ENCODE assay signal across 9 cellular contexts in the genomic region with DNA sequence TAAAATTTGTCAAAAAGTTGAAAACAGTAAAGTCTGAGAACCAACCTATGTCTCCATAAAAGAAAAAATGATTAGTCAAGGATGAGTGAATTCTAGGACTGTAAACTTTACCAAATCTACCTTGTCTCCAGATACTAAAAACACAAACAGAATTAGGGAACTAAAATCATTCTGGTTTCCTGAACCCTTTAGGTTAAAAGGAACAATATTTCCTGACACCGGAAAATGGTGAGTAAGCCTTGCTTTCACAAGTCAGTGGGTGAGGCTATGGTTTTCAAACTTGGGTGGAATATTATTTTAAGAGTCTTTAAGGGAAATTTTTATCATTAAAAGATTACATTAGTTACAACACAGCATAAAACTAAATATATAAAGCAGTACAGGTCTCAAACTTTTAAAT. TPM values are rescaled to one million over a fixed set of nuclear protein-coding genes. Genes with fewer than 3 reads are reported as not detected.
A peak's percentile ranks its signal among the peaks of the same experiment; 100 is the strongest.
DNase-seq lines count a peak whose midpoint lies in the region; ATAC-seq and TF ChIP-seq lines count a peak whose summit lies in the region.
"Had no signal": no experiment of that assay in that cellular context is flagged by ENCODE, and none has a peak within 500 bp of the region (broad histone marks: within the 10 kb centered on the region; RNA-seq: fewer than 3 reads in every experiment).

No MANE protein-coding gene starts in this region.

- peak overlapping the region; percentile 98 for H3K27ac Mint-ChIP-seq in CD4-positive, alpha-beta T cell
- peak overlapping the region; percentile 92 to 95 for H3K27ac Mint-ChIP-seq in natural killer cell

- H3K9me3 ChIP-seq in CD4-positive, alpha-beta T cell (ENCODE audit: control insufficient read depth, low read length) = no peaks in the 10 kb centered on the region
- no peaks in the 10 kb centered on the region for H3K9me3 ChIP-seq in MM.1S (replicated peaks; ENCODE audit: insufficient read depth, low read length)

- no peak for TF ChIP-seq CTCF in CD4-positive, alpha-beta T cell (IDR thresholded peaks at IDR 0.05)
- TF ChIP-seq CTCF in MM.1S (IDR thresholded peaks at IDR 0.05; ENCODE audit: low read length) = no peak
- TF ChIP-seq CTCF in brain microvascular endothelial cell (IDR thresholded peaks at IDR 0.05; ENCODE audit: low read depth, low read length, missing control alignments) = no peak
- TF ChIP-seq CTCF in natural killer cell (IDR thresholded peaks at IDR 0.05) = no peak
- TF ChIP-seq CTCF in RWPE1 (conservative IDR thresholded peaks at IDR 0.05; ENCODE audit: low read depth) = no peak

- peak overlapping the region; percentile 83 for H3K9ac ChIP-seq in MM.1S (ENCODE audit: low read length)

- no peaks in the 10 kb centered on the region for H3K9me2 ChIP-seq in MM.1S (replicated peaks; ENCODE audit: insufficient read depth, low read length)

- H3K36me3 ChIP-seq in MM.1S (replicated peaks; ENCODE audit: insufficient read depth, low read length) (no peaks in the 10 kb centered on the region), brain microvascular endothelial cell (replicated peaks) (no peaks in the 10 kb centered on the region)

- intact Hi-C loops in CD4-positive, alpha-beta T cell (cut with DNase I, micrococcal nuclease) = loop anchor here (5.0 kb wide), 2 partner anchors 108 to 233 kb away; a partner anchor contains a TSS
- intact Hi-C loops in natural killer cell (cut with micrococcal nuclease) = loop anchor here (2.0 to 5.0 kb wide), 2 partner anchors 32 to 233 kb away; a partner anchor contains a TSS

- peaks cover 24% of the 10 kb centered on the region for H3K36me3 Mint-ChIP-seq in CD4-positive, alpha-beta T cell (ENCODE audit: low read depth)
- H3K36me3 Mint-ChIP-seq in natural killer cell = no peaks in the 10 kb centered on the region

- H3K4me3 Mint-ChIP-seq in CD4-positive, alpha-beta T cell = peak overlapping the region; percentile 100
- peak overlapping the region; percentile 97 for H3K4me3 Mint-ChIP-seq in natural killer cell

- peaks cover 13% of the 10 kb centered on the region for H3K4me1 ChIP-seq in MM.1S (ENCODE audit: low read length)

- peak overlapping the region; percentile 92 for H3K4me2 ChIP-seq in MM.1S (ENCODE audit: low read depth, low read length)

- no peak overlapping the region for H2AFZ ChIP-seq in MM.1S (ENCODE audit: low read length)

- H3F3A ChIP-seq in MM.1S (ENCODE audit: insufficient read depth, low read length) = peaks cover 47% of the 10 kb centered on the region

- no peak for DNase-seq in CD4-positive, alpha-beta T cell
- DNase-seq in MM.1S (no peak), brain microvascular endothelial cell (no peak), natural killer cell (no peak), RWPE1 (ENCODE audit: low spot score) (no peak), putamen (ENCODE audit: low spot score) (no peak), amygdala (lab: John Stamatoyannopoulos, UW) (no peak)
- DNase-seq in stimulated activated CD4-positive, alpha-beta T cell treated with anti-CD3 and anti-CD28 coated beads, Interleukin-1b, Interleukin-23, amount 100 ng/mL, for 48 hours = no peak

- peaks cover 73% of the 10 kb centered on the region for H3K79me2 ChIP-seq in MM.1S (ENCODE audit: low read length)

- no peaks in the 10 kb centered on the region for H4K20me1 ChIP-seq in MM.1S (ENCODE audit: insufficient read depth, low read length)

- CTCF ChIA-PET in CD4-positive, alpha-beta T cell (lab: Charles Lee) = interaction anchor here (5.5 kb wide), 1 partner anchor 33 kb away, joined by 37 read pairs; a partner anchor contains a TSS
- CTCF ChIA-PET in RWPE1 (lab: Yijun Ruan, JAX) = no interaction called here

- H3K27me3 ChIP-seq in CD4-positive, alpha-beta T cell (ENCODE audit: control insufficient read depth, insufficient read depth, low read length) = no peaks in the 10 kb centered on the region
- H3K27me3 ChIP-seq in MM.1S (replicated peaks; ENCODE audit: insufficient read depth, low read length) (no peaks in the 10 kb centered on the region), brain microvascular endothelial cell (replicated peaks) (no peaks in the 10 kb centered on the region)

- no peaks in the 10 kb centered on the region for H3K27me3 Mint-ChIP-seq in CD4-positive, alpha-beta T cell
- no peaks in the 10 kb centered on the region for H3K27me3 Mint-ChIP-seq in natural killer cell (ENCODE audit: low read depth in 2 of 2)

- in situ Hi-C loops in brain microvascular endothelial cell (cut with HindIII; ENCODE audit: low pct_ligation_motif_present, low sequenced_read_pairs) = loop anchor here (25.0 kb wide), 1 partner anchor 98 kb away; a partner anchor contains a TSS

- H3K4me3 ChIP-seq in MM.1S (ENCODE audit: low read length) = peak overlapping the region; percentile 87
- peak overlapping the region; percentile 10 for H3K4me3 ChIP-seq in brain microvascular endothelial cell (ENCODE audit: low read depth, low read length)

- no peaks in the 10 kb centered on the region for H3K9me3 Mint-ChIP-seq in CD4-positive, alpha-beta T cell
- no peaks in the 10 kb centered on the region for H3K9me3 Mint-ChIP-seq in natural killer cell

- no peak for ATAC-seq in CD4-positive, alpha-beta T cell (ENCODE audit: poor library complexity)
- ATAC-seq in natural killer cell = no peak

- H3K27ac ChIP-seq in CD4-positive, alpha-beta T cell (ENCODE audit: low read depth, low read length) = peak overlapping the region; percentile 96
- H3K27ac ChIP-seq in MM.1S (ENCODE audit: low read length) = peak overlapping the region; percentile 80
- H3K27ac ChIP-seq in brain microvascular endothelial cell = peak overlapping the region; percentile 61
- no peak overlapping the region for H3K27ac ChIP-seq in RWPE1

- POLR2A ChIA-PET in CD4-positive, alpha-beta T cell (lab: Charles Lee) = interaction anchor here (4.2 to 5.3 kb wide), 3 partner anchors 8 to 32 kb away, joined by 72 to 127 read pairs (median 73); a partner anchor contains a TSS
- POLR2A ChIA-PET in RWPE1 (lab: Yijun Ruan, JAX; ENCODE audit: low non-redundant PET) = no interaction called here

- peaks cover 70% of the 10 kb centered on the region for H3K4me1 Mint-ChIP-seq in CD4-positive, alpha-beta T cell (ENCODE audit: low read depth)
- H3K4me1 Mint-ChIP-seq in natural killer cell = peaks cover 54 to 59% of the 10 kb centered on the region in 2 donors

RNA-seq across cellular contexts. Expression of a gene that starts 2.4 kb away (rescaled TPM):
- 10 to 100 TPM; 58.5 to 58.7 TPM for total RNA-seq in CD4-positive, alpha-beta T cell
- total RNA-seq in natural killer cell = 10 to 100 TPM; 56.1 to 82.9 (median 79.5) TPM

RNA-seq across cellular contexts. Expression of a gene that starts 7.8 kb away (rescaled TPM):
- 10 to 100 TPM; 44.4 to 44.8 TPM for total RNA-seq in CD4-positive, alpha-beta T cell
- 10 to 100 TPM; 56.6 to 69.9 (median 56.7) TPM for total RNA-seq in natural killer cell

RNA-seq across cellular contexts. Expression of a gene that starts 7.9 kb away (rescaled TPM):
- not detected for total RNA-seq in CD4-positive, alpha-beta T cell
- not detected for total RNA-seq in natural killer cell
- total RNA-seq: temporal lobe had no signal

RNA-seq across cellular contexts. Expression of a gene that starts 31.8 kb away (rescaled TPM):
- 10 to 100 TPM; 41.0 to 45.2 TPM for total RNA-seq in CD4-positive, alpha-beta T cell
- 10 to 100 TPM; 42.1 to 50.1 (median 44.5) TPM for total RNA-seq in natural killer cell
